1 cellular context compared by ENCODE assay signal in genomic region chr13:113015826-113016525, GRCh38.
TF ChIP-seq lines count a peak whose summit lies in the region.

No MANE protein-coding gene starts in this region.

TF ChIP-seq in H1, 55 proteins besides CTCF, POLR2A, EP300 and RAD21:
- TF ChIP-seq SIX5 (IDR thresholded peaks at IDR 0.05; ENCODE audit: low read depth, low read length) (no peak), SIRT6 (IDR thresholded peaks at IDR 0.05; ENCODE audit: low read length) (no peak), PHF8 (conservative IDR thresholded peaks at IDR 0.05; ENCODE audit: low read depth, low read length) (no peak), TAF7 (optimal IDR thresholded peaks at IDR 0.05; ENCODE audit: borderline replicate concordance, low read depth, low read length) (no peak), SUZ12 (IDR thresholded peaks at IDR 0.05; ENCODE audit: low read length) (no peak), RFX5 (IDR thresholded peaks at IDR 0.05; ENCODE audit: borderline replicate concordance, low read depth, low read length) (no peak), CHD1 (IDR thresholded peaks at IDR 0.05; ENCODE audit: low read depth, low read length) (no peak), CHD2 (IDR thresholded peaks at IDR 0.05; ENCODE audit: low read length) (no peak), SIN3A (conservative IDR thresholded peaks at IDR 0.05 in 1 of 2, IDR thresholded peaks at IDR 0.05 in 1 of 2; ENCODE audit: low read depth in 1 of 2, low read length in 2 of 2) (no peak), TEAD4 (IDR thresholded peaks at IDR 0.05; ENCODE audit: low read depth, low read length) (no peak), FOSL1 (IDR thresholded peaks at IDR 0.05; ENCODE audit: insufficient read depth, low read depth, low read length) (no peak), ASH2L (IDR thresholded peaks at IDR 0.05; ENCODE audit: low read length) (no peak), JUN (IDR thresholded peaks at IDR 0.05; ENCODE audit: low read depth, low read length) (no peak), POU5F1 (IDR thresholded peaks at IDR 0.05; ENCODE audit: low read depth, low read length) (no peak), CBX5 (IDR thresholded peaks at IDR 0.05; ENCODE audit: low read depth, low read length) (no peak)
